In the genomic region with DNA sequence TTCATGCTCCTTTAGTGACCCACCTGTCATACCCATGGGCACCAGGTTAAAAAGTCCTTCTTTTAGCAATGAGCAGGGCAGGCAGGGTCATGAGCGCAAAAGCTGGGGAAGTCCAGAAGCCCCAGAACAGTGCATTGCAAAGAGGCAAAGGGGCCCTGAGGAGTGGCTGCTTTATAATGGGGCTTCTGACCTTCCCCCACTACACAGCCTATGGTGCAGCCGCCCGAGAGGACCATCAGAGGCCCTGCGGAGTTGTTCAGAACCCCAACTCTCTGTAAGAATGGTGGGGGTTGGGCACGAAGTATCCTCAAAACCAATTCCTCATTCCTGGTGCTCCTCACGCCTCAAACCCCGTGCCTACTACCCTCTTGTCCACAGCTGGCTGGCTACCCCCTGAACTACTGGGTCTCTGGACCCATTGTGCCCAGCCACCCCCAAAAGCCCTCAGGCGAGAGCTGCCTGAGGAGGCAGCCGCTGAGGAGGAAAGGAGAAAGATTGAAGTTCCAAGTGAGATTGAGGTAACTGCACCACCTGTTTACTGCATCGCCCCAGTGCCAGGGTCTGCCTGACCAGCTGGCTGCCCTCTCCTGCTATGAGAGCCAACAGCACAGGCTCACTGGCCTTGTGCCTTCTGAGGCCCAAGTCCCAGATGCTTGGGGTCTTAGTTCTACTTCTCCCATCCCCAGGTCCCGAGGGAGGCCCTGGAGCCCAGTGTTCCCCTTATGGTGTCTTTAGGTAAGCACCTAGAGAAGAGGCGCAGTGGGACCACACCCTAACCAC, we compare ENCODE assay signal across 18 cellular contexts. TPM values are rescaled to one million over a fixed set of nuclear protein-coding genes. Genes with fewer than 3 reads are reported as not detected.
DNase-seq lines count a peak whose midpoint lies in the region; ATAC-seq and TF ChIP-seq lines count a peak whose summit lies in the region.
"Had no signal": no experiment of that assay in that cellular context is flagged by ENCODE, and none has a peak within 500 bp of the region (broad histone marks: within the 10 kb centered on the region; RNA-seq: fewer than 3 reads in every experiment).

No MANE protein-coding gene starts in this region.

- H3K36me3 Mint-ChIP-seq in stimulated activated effector memory CD8-positive, alpha-beta T cell treated with anti-CD3 and anti-CD28 coated beads, Interleukin-12 subunit alpha, Interleukin-12 subunit beta, amount 100 ng/mL, for 72 hours, result peaks cover 98% of the 10 kb centered on the region

- H3K27me3 ChIP-seq in SK-N-SH (ENCODE audit: insufficient read depth) (no peaks in the 10 kb centered on the region), esophagus muscularis mucosa (no peaks in the 10 kb centered on the region)
- H3K27me3 ChIP-seq: body of pancreas, tibial artery had no signal

- peaks cover 11% of the 10 kb centered on the region for H3F3A ChIP-seq in SK-N-SH (replicated peaks; ENCODE audit: insufficient read depth)

- 92% methylated on average over 10 of the region's 12 CpGs for WGBS in SK-N-SH (ENCODE audit: low lambda C conversion rate)
- 82% methylated on average over 11 of the region's 12 CpGs for WGBS in esophagus muscularis mucosa

- no peaks in the 10 kb centered on the region for H3K9me3 Mint-ChIP-seq in stimulated activated effector memory CD8-positive, alpha-beta T cell treated with anti-CD3 and anti-CD28 coated beads, Interleukin-12 subunit alpha, Interleukin-12 subunit beta, amount 100 ng/mL, for 72 hours
- H3K9me3 Mint-ChIP-seq: CD4-positive, CD25-positive, alpha-beta regulatory T cell; dendritic cell treated with granulocyte-macrophage colony-stimulating factor and Interleukin-4, amounts not matched to agents 40 ng/mL and 50 ng/mL, for 4 days had no signal

- H3K9me3 ChIP-seq in SK-N-SH (no peaks in the 10 kb centered on the region), esophagus muscularis mucosa (no peaks in the 10 kb centered on the region)
- H3K9me3 ChIP-seq: body of pancreas, tibial artery had no signal

- no peak overlapping the region for H3K4me2 ChIP-seq in SK-N-SH

- no peak overlapping the region for H2AFZ ChIP-seq in SK-N-SH (ENCODE audit: low read depth)

- CTCF ChIA-PET in SK-N-SH (lab: Yijun Ruan, JAX), result interaction anchor here (1.7 to 2.0 kb wide), 2 partner anchors 17 to 70 kb away, joined by 5 to 11 read pairs; partner anchors contain the start of gene IRF9

- H3K9ac ChIP-seq in SK-N-SH, result no peak overlapping the region

- no peaks in the 10 kb centered on the region for H3K9me2 ChIP-seq in SK-N-SH

- H3K36me3 ChIP-seq in SK-N-SH (replicated peaks in 1 of 2; ENCODE audit: control insufficient read depth in 1 of 2, insufficient read depth in 2 of 2, low read length in 1 of 2) (peaks cover 4 to 66% of the 10 kb centered on the region in 2 experiments), esophagus muscularis mucosa (peaks cover 34 to 80% (median 75%) of the 10 kb centered on the region in 4 donors)

- TF ChIP-seq CTCF in SK-N-SH (IDR thresholded peaks at IDR 0.05) (no peak), esophagus muscularis mucosa (IDR thresholded peaks at IDR 0.05) (no peak)

- H4K20me1 ChIP-seq in SK-N-SH (ENCODE audit: insufficient read depth), result no peaks in the 10 kb centered on the region

- no peak for TF ChIP-seq POLR2A in esophagus muscularis mucosa (IDR thresholded peaks at IDR 0.05; ENCODE audit: low read depth)

- ATAC-seq in SK-N-SH treated with all-trans-retinoic acid at 6 μM for 48 hours (no peak), HG03097 (IDR thresholded peaks at IDR 0.05; ENCODE audit: low FRiP score, unreplicated experiment) (no peak)
- ATAC-seq in stimulated activated effector memory CD8-positive, alpha-beta T cell treated with anti-CD3 and anti-CD28 coated beads, Interleukin-12 subunit alpha, Interleukin-12 subunit beta, amount 100 ng/mL, for 72 hours, result no peak
- ATAC-seq: body of pancreas had no signal

- DNase-seq in SK-N-SH (no peak), esophagus muscularis mucosa (ENCODE audit: extremely low spot score) (no peak), NOMO-1 treated with DMSO at 0.1 percent for 48 hours (lab: John Stamatoyannopoulos, UW; ENCODE audit: unreplicated experiment) (no peak)
- DNase-seq in stimulated activated effector memory CD8-positive, alpha-beta T cell treated with anti-CD3 and anti-CD28 coated beads, Interleukin-12 subunit alpha, Interleukin-12 subunit beta, amount 100 ng/mL, for 72 hours (ENCODE audit: low spot score in 2 of 2), result no peak
- DNase-seq: 8988T; activated gamma-delta T cell treated with Interleukin-2 at 50 U/mL for 16 hours; body of pancreas; CD4-positive, CD25-positive, alpha-beta regulatory T cell; EL; KG1; left colon; NCI-H1417 treated with DMSO at 0.1 percent for 48 hours; NCI-H226; tibial artery had no signal

- H3K4me1 ChIP-seq in SK-N-SH (ENCODE audit: control insufficient read depth in 1 of 2, insufficient read depth in 2 of 2, low read depth in 1 of 2, low read length in 1 of 2), result peaks cover 0 to 12% of the 10 kb centered on the region in 2 experiments; a peak in 2 of 4 replicates
- H3K4me1 ChIP-seq in esophagus muscularis mucosa, result peaks cover 11 to 17% (median 16%) of the 10 kb centered on the region in 4 donors
- H3K4me1 ChIP-seq: body of pancreas, tibial artery had no signal

- TF ChIP-seq RAD21 in SK-N-SH (IDR thresholded peaks at IDR 0.05; ENCODE audit: low read length), result no peak

- H3K4me3 ChIP-seq in SK-N-SH (ENCODE audit: low read depth in 2 of 2, low read length in 1 of 2) (no peak overlapping the region), esophagus muscularis mucosa (no peak overlapping the region)
- H3K4me3 ChIP-seq: body of pancreas, tibial artery had no signal

- TF ChIP-seq EP300 in SK-N-SH (IDR thresholded peaks at IDR 0.05; ENCODE audit: borderline replicate concordance in 1 of 2, low read depth in 1 of 2, low read length in 1 of 2) (no peak), esophagus muscularis mucosa (IDR thresholded peaks at IDR 0.05) (no peak)

- peaks cover 34% of the 10 kb centered on the region for H3K4me1 Mint-ChIP-seq in stimulated activated effector memory CD8-positive, alpha-beta T cell treated with anti-CD3 and anti-CD28 coated beads, Interleukin-12 subunit alpha, Interleukin-12 subunit beta, amount 100 ng/mL, for 72 hours

- peak overlapping the region; percentile 85 for H3K27ac Mint-ChIP-seq in stimulated activated effector memory CD8-positive, alpha-beta T cell treated with anti-CD3 and anti-CD28 coated beads, Interleukin-12 subunit alpha, Interleukin-12 subunit beta, amount 100 ng/mL, for 72 hours
- H3K27ac Mint-ChIP-seq: dendritic cell treated with granulocyte-macrophage colony-stimulating factor and Interleukin-4, amounts not matched to agents 40 ng/mL and 50 ng/mL, for 4 days had no signal

- intact Hi-C loops in esophagus muscularis mucosa (cut with DNase I), result no loop called here

- H3K79me2 ChIP-seq in SK-N-SH (ENCODE audit: insufficient read depth), result no peaks in the 10 kb centered on the region

- H3K27ac ChIP-seq in SK-N-SH (ENCODE audit: low read depth in 2 of 2, low read length in 1 of 2), result no peak overlapping the region
- H3K27ac ChIP-seq in esophagus muscularis mucosa (replicated peaks in 1 of 4), result peak overlapping the region; percentile 72 to 81 (median 76)
- H3K27ac ChIP-seq: tibial artery had no signal

- H3K4me3 Mint-ChIP-seq in stimulated activated effector memory CD8-positive, alpha-beta T cell treated with anti-CD3 and anti-CD28 coated beads, Interleukin-12 subunit alpha, Interleukin-12 subunit beta, amount 100 ng/mL, for 72 hours, result no peak overlapping the region
- H3K4me3 Mint-ChIP-seq: CD4-positive, CD25-positive, alpha-beta regulatory T cell; dendritic cell treated with granulocyte-macrophage colony-stimulating factor and Interleukin-4, amounts not matched to agents 40 ng/mL and 50 ng/mL, for 4 days had no signal

- POLR2A ChIA-PET in SK-N-SH (lab: Yijun Ruan, JAX), result interaction anchor here (1.1 to 3.3 kb wide), 3 partner anchors 10 to 18 kb away, joined by 7 to 14 read pairs (median 10); partner anchors contain the start of genes IPO4, IRF9 and TM9SF1

TF ChIP-seq in SK-N-SH, 30 proteins besides CTCF, POLR2A, EP300 and RAD21 (continues in another document):
- TF ChIP-seq MAX (IDR thresholded peaks at IDR 0.05; ENCODE audit: low read depth), result no peak

TF ChIP-seq in SK-N-SH treated with all-trans-retinoic acid at 6 μM for 48 hours, 23 proteins besides CTCF, POLR2A, EP300 and RAD21 (continues in another document):
- TF ChIP-seq SNAI2 (CRISPR knock-in tag; IDR thresholded peaks at IDR 0.05) (no peak), GLIS3 (CRISPR knock-in tag; IDR thresholded peaks at IDR 0.05) (no peak), ZNF565 (CRISPR knock-in tag; conservative IDR thresholded peaks at IDR 0.05; ENCODE audit: low read depth) (no peak), ZNF8 (CRISPR knock-in tag; IDR thresholded peaks at IDR 0.05) (no peak)

RNA-seq across cellular contexts. Expression of gene REC8, which starts 6.7 kb away (rescaled TPM):
- polyA plus RNA-seq in SK-N-SH (2012; rRNA removed), result 13.1 and 23.2 TPM in 2 replicates
- polyA plus RNA-seq in SK-N-SH (2012; cell fraction: cytosol; rRNA removed), result 10.7 and 18.2 TPM in 2 replicates
- 141 and 220 TPM in 2 replicates for polyA plus RNA-seq in SK-N-SH (2012; cell fraction: nucleus; rRNA removed)
- 1 to 10 TPM; 4.6 to 5.9 (median 5.0) TPM for total RNA-seq in esophagus muscularis mucosa

RNA-seq across cellular contexts. Expression of gene IPO4, which starts 10.0 kb away (rescaled TPM):
- 39.7 and 61.3 TPM in 2 replicates for polyA plus RNA-seq in SK-N-SH (2012; rRNA removed)
- 24.0 and 34.4 TPM in 2 replicates for polyA plus RNA-seq in SK-N-SH (2012; cell fraction: cytosol; rRNA removed)
- polyA plus RNA-seq in SK-N-SH (2012; cell fraction: nucleus; rRNA removed), result 161 and 211 TPM in 2 replicates
- 10 to 100 TPM; 12.9 to 41.6 (median 25.2) TPM for total RNA-seq in esophagus muscularis mucosa

RNA-seq across cellular contexts. Expression of gene TM9SF1, which starts 16.7 kb away (rescaled TPM):
- 48.7 and 54.8 TPM in 2 replicates for polyA plus RNA-seq in SK-N-SH (2012; rRNA removed)
- polyA plus RNA-seq in SK-N-SH (2012; cell fraction: cytosol; rRNA removed), result 49.3 and 49.8 TPM in 2 replicates
- polyA plus RNA-seq in SK-N-SH (2012; cell fraction: nucleus; rRNA removed), result 32.2 and 42.7 TPM in 2 replicates
- 10 to 100 TPM; 27.0 to 44.6 (median 43.8) TPM for total RNA-seq in esophagus muscularis mucosa

RNA-seq across cellular contexts. Expression of gene IRF9, which starts 17.5 kb away (rescaled TPM):
- polyA plus RNA-seq in SK-N-SH (2012; rRNA removed), result 37.6 and 43.6 TPM in 2 replicates
- 24.7 and 28.7 TPM in 2 replicates for polyA plus RNA-seq in SK-N-SH (2012; cell fraction: cytosol; rRNA removed)
- 88.6 and 121 TPM in 2 replicates for polyA plus RNA-seq in SK-N-SH (2012; cell fraction: nucleus; rRNA removed)
- total RNA-seq in esophagus muscularis mucosa, result 10 to 100 TPM; 39.5 to 78.3 (median 63.2) TPM

RNA-seq across cellular contexts. Expression of gene TSSK4, which starts 26.9 kb away (rescaled TPM):
- polyA plus RNA-seq in SK-N-SH (2012; rRNA removed), result 0.05 TPM in 1 of 2 replicates, not detected in the other
- 0.03 TPM in 1 of 2 replicates, not detected in the other for polyA plus RNA-seq in SK-N-SH (2012; cell fraction: cytosol; rRNA removed)
- polyA plus RNA-seq in SK-N-SH (2012; cell fraction: nucleus; rRNA removed), result 0.06 and 0.23 TPM in 2 replicates
- total RNA-seq in esophagus muscularis mucosa, result under 1 TPM in 2 of 4 donors, not detected in 2; 0.57 to 0.58 TPM
- total RNA-seq: SK-MEL-5 had no signal

Comparison
In these comparisons a context has a peak if more than half of its experiments do, and no peak if none do; other contexts are left out.
1. H3K27ac ChIP-seq: peak in esophagus muscularis mucosa (4 of 4); none in SK-N-SH (0 of 2).